ENCODE assay signal across 1 cellular context in genomic region chr19:9672893-9673292, GRCh38.
A peak's percentile ranks its signal among the peaks of the same experiment; 100 is the strongest.
TF ChIP-seq lines count a peak whose summit lies in the region.

No MANE protein-coding gene starts in this region.

TF ChIP-seq in K562, 482 proteins besides CTCF, POLR2A, EP300 and RAD21:
- no peak for TF ChIP-seq ZBTB26 (CRISPR knock-in tag; IDR thresholded peaks at IDR 0.05)
- TF ChIP-seq ZNF124 (CRISPR knock-in tag; IDR thresholded peaks at IDR 0.05) = no peak
- no peak for TF ChIP-seq NCOR1 (IDR thresholded peaks at IDR 0.05)
- 0 out of 4 replicates have a peak, but pooled peaks of 1 of the 2 experiments have one; percentile 61 for TF ChIP-seq FOXA3 (CRISPR knock-in tag; conservative IDR thresholded peaks at IDR 0.05 in 1 of 2, IDR thresholded peaks at IDR 0.05 in 1 of 2)
- no peak for TF ChIP-seq MAFK (IDR thresholded peaks at IDR 0.05; ENCODE audit: low read length)
- TF ChIP-seq FOXP4 (CRISPR knock-in tag; IDR thresholded peaks at IDR 0.05; ENCODE audit: borderline replicate concordance) = no peak
- TF ChIP-seq SMARCA4 (IDR thresholded peaks at IDR 0.05) = no peak
- TF ChIP-seq ARID1B (IDR thresholded peaks at IDR 0.05) = peak; percentile 14; the same call in 1 of the 2 replicates
- peak; percentile 18; the same call in 1 of the 2 replicates for TF ChIP-seq RFX1 (IDR thresholded peaks at IDR 0.05)
- peak; percentile 57 for TF ChIP-seq ARID4B (CRISPR knock-in tag; IDR thresholded peaks at IDR 0.05)
- TF ChIP-seq E2F8 (IDR thresholded peaks at IDR 0.05; ENCODE audit: low read depth, partially characterized antibody) = no peak
- 0 out of 4 replicates have a peak, but pooled peaks of 1 of the 2 experiments have one; percentile 35 for TF ChIP-seq TRIM24 (IDR thresholded peaks at IDR 0.05)
